In the genomic region with DNA sequence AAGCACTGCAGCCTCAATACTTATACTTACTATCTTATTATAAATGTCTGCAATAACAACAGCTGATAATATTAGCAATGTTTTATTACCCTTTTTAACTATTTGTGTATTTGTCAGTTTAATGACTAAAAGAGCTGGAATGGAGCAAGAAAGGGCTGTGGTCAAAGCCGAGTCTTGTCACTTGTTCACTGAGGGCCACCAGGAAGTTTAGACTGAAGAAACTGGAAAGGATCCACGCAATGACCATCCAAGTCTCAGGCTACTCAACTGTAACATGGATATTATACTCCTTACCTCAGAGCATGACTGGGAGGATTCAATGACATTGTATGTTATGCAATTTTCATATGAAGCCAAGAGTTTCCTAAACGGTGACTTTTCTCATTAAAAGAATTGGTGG, we compare ENCODE assay signal across 17 cellular contexts.
DNase-seq lines count a peak whose midpoint lies in the region; TF ChIP-seq lines count a peak whose summit lies in the region.
"Had no signal": no experiment of that assay in that cellular context is flagged by ENCODE, and none has a peak within 500 bp of the region (broad histone marks: within the 10 kb centered on the region; RNA-seq: fewer than 3 reads in every experiment).

No MANE protein-coding gene starts in this region.

- DNase-seq in EH (ENCODE audit: low read depth) (peak; percentile 69), LNCaP clone FGC (ENCODE audit: low read depth) (peak; percentile 61), astrocyte of the hippocampus (ENCODE audit: low read depth, low spot score) (peak; percentile 16), renal cortical epithelial cell (ENCODE audit: low read depth) (peak; percentile 36), GM20000 (ENCODE audit: low spot score) (no peak), NCI-H2196 (lab: John Stamatoyannopoulos, UW; ENCODE audit: unreplicated experiment) (no peak), NCI-H69 (lab: John Stamatoyannopoulos, UW) (no peak)
- DNase-seq: CD8-positive, alpha-beta T cell; DMS53; Kasumi-1; NCI-H1105 treated with DMSO at 0.1 percent for 48 hours; NCI-H1694; NCI-H2107; NCI-H2227 treated with DMSO at 0.1 percent for 48 hours; NCI-H524; SW 1271 had no signal

- no peak for TF ChIP-seq CTCF in LNCaP clone FGC (IDR thresholded peaks at IDR 0.05; ENCODE audit: control insufficient read depth, extremely low read depth, insufficient read depth)
- no peak for TF ChIP-seq CTCF in GM20000 (IDR thresholded peaks at IDR 0.05; ENCODE audit: extremely low read depth, missing control alignments)

- H3K4me3 ChIP-seq in LNCaP clone FGC (ENCODE audit: low read depth, low read length) = no peak overlapping the region
- H3K4me3 ChIP-seq: BLaER1 had no signal

Comparison
In these comparisons a context has a peak if more than half of its experiments do, and no peak if none do; other contexts are left out.
1. DNase-seq: peak in EH (single experiment), LNCaP clone FGC (single experiment), astrocyte of the hippocampus (single experiment) and renal cortical epithelial cell (single experiment); none in GM20000 (single experiment), NCI-H2196 (single experiment) and NCI-H69 (single experiment).